Comparison of ENCODE assay signal across 25 cellular contexts in the genomic region with DNA sequence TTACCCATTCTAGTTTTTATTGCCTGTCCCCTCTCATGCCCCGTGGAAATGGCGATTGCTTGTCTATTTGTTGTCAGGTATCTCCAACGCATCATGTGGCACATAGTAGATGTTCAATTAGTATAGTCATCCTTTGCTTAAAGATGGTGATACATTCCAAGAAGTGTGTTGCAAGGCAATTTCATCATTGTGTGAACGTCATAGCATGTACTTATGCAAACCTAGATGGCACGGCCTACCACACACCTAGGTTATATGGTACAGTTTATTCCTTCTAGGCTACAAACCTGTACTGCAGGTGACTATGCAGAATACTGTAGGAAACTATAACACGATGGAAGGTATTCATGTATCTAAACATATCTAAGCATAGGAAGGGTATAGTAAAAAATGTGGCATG.
"Had no signal": no experiment of that assay in that cellular context is flagged by ENCODE, and none has a peak within 500 bp of the region (broad histone marks: within the 10 kb centered on the region; RNA-seq: fewer than 3 reads in every experiment).

No MANE protein-coding gene starts in this region.

- H3K4me3 Mint-ChIP-seq: dendritic cell treated with granulocyte-macrophage colony-stimulating factor and Interleukin-4, amounts not matched to agents 40 ng/mL and 50 ng/mL, for 4 days; effector memory CD8-positive, alpha-beta T cell; endodermal cell; mesothelial cell of epicardium; naive B cell had no signal

- FAIRE-seq: endometrium, islet of Langerhans, keratinocyte had no signal

- DNase-seq: colonic mucosa; cortex of kidney; effector CD8-positive, alpha-beta T cell; effector memory CD8-positive, alpha-beta T cell; endodermal cell; esophagus squamous epithelium; foreskin fibroblast; foreskin melanocyte; gastrocnemius medialis; glutamatergic neuron; head of caudate nucleus; heart right ventricle; hippocampal formation; left colon; left lung; left ventricle myocardium superior; lower lobe of right lung; mesenchymal stem cell; mucosa of descending colon; naive B cell had no signal

- H3K4me3 ChIP-seq: colonic mucosa, esophagus squamous epithelium, gastrocnemius medialis, heart right ventricle, left lung, lower lobe of right lung, mucosa of descending colon had no signal

- H3K4me1 ChIP-seq: colonic mucosa, gastrocnemius medialis had no signal

- H3K27ac Mint-ChIP-seq: dendritic cell treated with granulocyte-macrophage colony-stimulating factor and Interleukin-4, amounts not matched to agents 40 ng/mL and 50 ng/mL, for 4 days; effector memory CD8-positive, alpha-beta T cell; endodermal cell; mesothelial cell of epicardium; naive B cell had no signal

- H3K9me3 ChIP-seq: colonic mucosa, lower lobe of right lung had no signal

- ATAC-seq: effector memory CD8-positive, alpha-beta T cell; gastrocnemius medialis; left colon; left lung; lower lobe of right lung; mucosa of descending colon had no signal

- H3K36me3 ChIP-seq: colonic mucosa, esophagus squamous epithelium, gastrocnemius medialis, heart right ventricle, left lung, lower lobe of right lung had no signal

- H3K27ac ChIP-seq: colonic mucosa, esophagus squamous epithelium, gastrocnemius medialis, heart right ventricle, left lung, lower lobe of right lung had no signal
